In genomic region chr20:36791862-36792261, GRCh38 we compare ENCODE assay signal across 33 cellular contexts.
"Had no signal": no experiment of that assay in that cellular context is flagged by ENCODE, and none has a peak within 500 bp of the region (broad histone marks: within the 10 kb centered on the region; RNA-seq: fewer than 3 reads in every experiment).

No MANE protein-coding gene starts in this region.

- H3K9me3 Mint-ChIP-seq: activated CD4-positive, alpha-beta memory T cell treated with anti-CD3 and anti-CD28 coated beads for 36 hours; activated CD4-positive, alpha-beta T cell treated with anti-CD3 and anti-CD28 coated beads, Interleukin-2, amount 10 ng/mL, durations not matched to agents 24 days and 14 days; activated naive CD4-positive, alpha-beta T cell treated with anti-CD3 and anti-CD28 coated beads for 36 hours; activated naive CD4-positive, alpha-beta T cell treated with anti-CD3 and anti-CD28 coated beads, Interleukin-2, amount 50 U/mL, for 24 hours; activated naive CD8-positive, alpha-beta T cell treated with anti-CD3 and anti-CD28 coated beads for 36 hours; activated naive CD8-positive, alpha-beta T cell treated with anti-CD3 and anti-CD28 coated beads, Interleukin-2, amount 50 U/mL, for 24 hours; activated T-helper 1 cell treated with anti-CD3 and anti-CD28 coated beads, Interleukin-12 subunit alpha, Interleukin-12 subunit beta, Interleukin-2, Interleukin-4 antibody, amounts not matched to agents 30 ng/mL and 10 ng/mL and 1 ng/mL, durations not matched to agents 14 hours and 24 hours and 36 hours; activated T-helper 2 cell treated with anti-CD3 and anti-CD28 coated beads, Interferon-gamma antibody, Interleukin-2, Interleukin-4, amounts not matched to agents 10 μg/mL and 5 μg/mL and 100 μg/mL, durations not matched to agents 14 hours and 24 hours and 36 hours; central memory CD8-positive, alpha-beta T cell; dendritic cell treated with granulocyte-macrophage colony-stimulating factor and Interleukin-4, amounts not matched to agents 40 ng/mL and 50 ng/mL, for 4 days had no signal

- H3K36me3 Mint-ChIP-seq: activated CD4-positive, alpha-beta memory T cell treated with anti-CD3 and anti-CD28 coated beads for 36 hours; activated CD8-positive, alpha-beta memory T cell treated with anti-CD3 and anti-CD28 coated beads, Interleukin-2, amount 10 ng/mL, durations not matched to agents 7 days and 5 days; activated naive CD4-positive, alpha-beta T cell treated with anti-CD3 and anti-CD28 coated beads, Interleukin-2, amount 50 U/mL, for 24 hours; activated naive CD8-positive, alpha-beta T cell treated with anti-CD3 and anti-CD28 coated beads for 36 hours had no signal

- H3K27ac Mint-ChIP-seq: activated CD4-positive, alpha-beta memory T cell treated with anti-CD3 and anti-CD28 coated beads for 36 hours; activated CD4-positive, alpha-beta T cell treated with anti-CD3 and anti-CD28 coated beads for 36 hours; activated CD4-positive, alpha-beta T cell treated with anti-CD3 and anti-CD28 coated beads, Interleukin-2, amount 10 ng/mL, durations not matched to agents 24 days and 14 days; activated CD8-positive, alpha-beta memory T cell treated with anti-CD3 and anti-CD28 coated beads, Interleukin-2, amount 10 ng/mL, durations not matched to agents 7 days and 5 days; activated CD8-positive, alpha-beta T cell treated with anti-CD3 and anti-CD28 coated beads, Interleukin-2, amount 10 ng/mL, durations not matched to agents 7 days and 5 days; activated naive CD4-positive, alpha-beta T cell treated with anti-CD3 and anti-CD28 coated beads for 36 hours; activated naive CD4-positive, alpha-beta T cell treated with anti-CD3 and anti-CD28 coated beads, Interleukin-2, amount 50 U/mL, for 24 hours; activated naive CD8-positive, alpha-beta T cell treated with anti-CD3 and anti-CD28 coated beads for 36 hours; activated naive CD8-positive, alpha-beta T cell treated with anti-CD3 and anti-CD28 coated beads, Interleukin-2, amount 50 U/mL, for 24 hours; activated T-helper 1 cell treated with anti-CD3 and anti-CD28 coated beads, Interleukin-12 subunit alpha, Interleukin-12 subunit beta, Interleukin-2, Interleukin-4 antibody, amounts not matched to agents 30 ng/mL and 10 ng/mL and 1 ng/mL, durations not matched to agents 14 hours and 24 hours and 36 hours; activated T-helper 2 cell treated with anti-CD3 and anti-CD28 coated beads, Interferon-gamma antibody, Interleukin-2, Interleukin-4, amounts not matched to agents 10 μg/mL and 5 μg/mL and 100 μg/mL, durations not matched to agents 14 hours and 24 hours and 36 hours; dendritic cell treated with granulocyte-macrophage colony-stimulating factor and Interleukin-4, amounts not matched to agents 40 ng/mL and 50 ng/mL, for 4 days had no signal

- H3K4me3 ChIP-seq: adrenal gland, ascending aorta, coronary artery, dorsolateral prefrontal cortex, esophagus squamous epithelium, gastroesophageal sphincter, heart right ventricle, hepatocyte had no signal

- ATAC-seq: activated CD4-positive, alpha-beta T cell treated with anti-CD3 and anti-CD28 coated beads for 36 hours; activated CD8-positive, alpha-beta T cell treated with anti-CD3 and anti-CD28 coated beads, Interleukin-2, amount 10 ng/mL, durations not matched to agents 7 days and 5 days; activated naive CD8-positive, alpha-beta T cell treated with anti-CD3 and anti-CD28 coated beads, Interleukin-2, amount 50 U/mL, for 24 hours had no signal

- H3K27me3 Mint-ChIP-seq: activated CD4-positive, alpha-beta memory T cell treated with anti-CD3 and anti-CD28 coated beads for 36 hours; activated CD4-positive, alpha-beta T cell treated with anti-CD3 and anti-CD28 coated beads for 36 hours; activated CD4-positive, alpha-beta T cell treated with anti-CD3 and anti-CD28 coated beads, Interleukin-2, amount 10 ng/mL, durations not matched to agents 24 days and 14 days; activated CD8-positive, alpha-beta memory T cell treated with anti-CD3 and anti-CD28 coated beads, Interleukin-2, amount 10 ng/mL, durations not matched to agents 7 days and 5 days; activated naive CD4-positive, alpha-beta T cell treated with anti-CD3 and anti-CD28 coated beads, Interleukin-2, amount 50 U/mL, for 24 hours; activated naive CD8-positive, alpha-beta T cell treated with anti-CD3 and anti-CD28 coated beads for 36 hours; activated naive CD8-positive, alpha-beta T cell treated with anti-CD3 and anti-CD28 coated beads, Interleukin-2, amount 50 U/mL, for 24 hours; central memory CD8-positive, alpha-beta T cell; dendritic cell treated with granulocyte-macrophage colony-stimulating factor and Interleukin-4, amounts not matched to agents 40 ng/mL and 50 ng/mL, for 4 days had no signal

- H2AFZ ChIP-seq: hepatocyte had no signal

- H3K4me3 Mint-ChIP-seq: activated CD4-positive, alpha-beta memory T cell treated with anti-CD3 and anti-CD28 coated beads for 36 hours; activated CD4-positive, alpha-beta T cell treated with anti-CD3 and anti-CD28 coated beads for 36 hours; activated CD4-positive, alpha-beta T cell treated with anti-CD3 and anti-CD28 coated beads, Interleukin-2, amount 10 ng/mL, durations not matched to agents 24 days and 14 days; activated CD8-positive, alpha-beta memory T cell treated with anti-CD3 and anti-CD28 coated beads, Interleukin-2, amount 10 ng/mL, durations not matched to agents 7 days and 5 days; activated CD8-positive, alpha-beta T cell treated with anti-CD3 and anti-CD28 coated beads, Interleukin-2, amount 10 ng/mL, durations not matched to agents 7 days and 5 days; activated naive CD4-positive, alpha-beta T cell treated with anti-CD3 and anti-CD28 coated beads for 36 hours; activated naive CD4-positive, alpha-beta T cell treated with anti-CD3 and anti-CD28 coated beads, Interleukin-2, amount 50 U/mL, for 24 hours; activated naive CD8-positive, alpha-beta T cell treated with anti-CD3 and anti-CD28 coated beads for 36 hours; activated naive CD8-positive, alpha-beta T cell treated with anti-CD3 and anti-CD28 coated beads, Interleukin-2, amount 50 U/mL, for 24 hours; activated T-helper 1 cell treated with anti-CD3 and anti-CD28 coated beads, Interleukin-12 subunit alpha, Interleukin-12 subunit beta, Interleukin-2, Interleukin-4 antibody, amounts not matched to agents 30 ng/mL and 10 ng/mL and 1 ng/mL, durations not matched to agents 14 hours and 24 hours and 36 hours; central memory CD8-positive, alpha-beta T cell; dendritic cell treated with granulocyte-macrophage colony-stimulating factor and Interleukin-4, amounts not matched to agents 40 ng/mL and 50 ng/mL, for 4 days had no signal

- H3K9me3 ChIP-seq: adrenal gland, ascending aorta, esophagus squamous epithelium, gastroesophageal sphincter, heart right ventricle had no signal

- FAIRE-seq: bronchial epithelial cell, TTC549 had no signal

- H3K27ac ChIP-seq: adrenal gland, ascending aorta, brain microvascular endothelial cell, coronary artery, esophagus squamous epithelium, gastroesophageal sphincter, heart right ventricle, hepatocyte had no signal

- H3K27me3 ChIP-seq: adrenal gland, ascending aorta, brain microvascular endothelial cell, dorsolateral prefrontal cortex, esophagus squamous epithelium, gastroesophageal sphincter, heart right ventricle, hepatocyte had no signal

- H3K4me1 Mint-ChIP-seq: activated CD4-positive, alpha-beta T cell treated with anti-CD3 and anti-CD28 coated beads for 36 hours; activated CD4-positive, alpha-beta T cell treated with anti-CD3 and anti-CD28 coated beads, Interleukin-2, amount 10 ng/mL, durations not matched to agents 24 days and 14 days; activated CD8-positive, alpha-beta memory T cell treated with anti-CD3 and anti-CD28 coated beads, Interleukin-2, amount 10 ng/mL, durations not matched to agents 7 days and 5 days; activated naive CD4-positive, alpha-beta T cell treated with anti-CD3 and anti-CD28 coated beads, Interleukin-2, amount 50 U/mL, for 24 hours; activated naive CD8-positive, alpha-beta T cell treated with anti-CD3 and anti-CD28 coated beads for 36 hours; activated naive CD8-positive, alpha-beta T cell treated with anti-CD3 and anti-CD28 coated beads, Interleukin-2, amount 50 U/mL, for 24 hours; central memory CD8-positive, alpha-beta T cell had no signal

- H3K4me2 ChIP-seq: hepatocyte had no signal

- H3K79me2 ChIP-seq: hepatocyte had no signal

- DNase-seq: activated CD4-positive, alpha-beta T cell treated with anti-CD3 and anti-CD28 coated beads, Interleukin-2, amount 10 ng/mL, durations not matched to agents 24 days and 14 days; activated CD4-positive, CD25-positive, alpha-beta regulatory T cell; activated CD4-positive, CD25-positive, alpha-beta regulatory T cell treated with anti-CD3 and anti-CD28 coated beads, Interleukin-2, amount 50 U/mL, for 72 hours; activated CD8-positive, alpha-beta memory T cell treated with anti-CD3 and anti-CD28 coated beads, Interleukin-2, amount 50 U/mL, for 4 hours; activated effector memory CD4-positive, alpha-beta T cell treated with anti-CD3 and anti-CD28 coated beads, Interleukin-2, amount 50 U/mL, for 16 hours; activated naive CD8-positive, alpha-beta T cell treated with anti-CD3 and anti-CD28 coated beads for 36 hours; activated naive CD8-positive, alpha-beta T cell treated with anti-CD3 and anti-CD28 coated beads, Interleukin-2, amount 50 U/mL, for 24 hours; activated T-cell treated with anti-CD3 and anti-CD28 coated beads, Interleukin-2, amount 50 U/mL, for 1 hour; activated T-cell treated with anti-CD3 and anti-CD28 coated beads, Interleukin-2, amount 50 U/mL, for 48 hours; adrenal gland; effector memory CD4-positive, alpha-beta T cell; esophagus squamous epithelium; foreskin melanocyte; T-helper 9 cell had no signal
